In genomic region chr6:1103945-1104623, GRCh38 we compare ENCODE assay signal across 29 cellular contexts.
A peak's percentile ranks its signal among the peaks of the same experiment; 100 is the strongest.
DNase-seq lines count a peak whose midpoint lies in the region; ATAC-seq and TF ChIP-seq lines count a peak whose summit lies in the region.
"Had no signal": no experiment of that assay in that cellular context is flagged by ENCODE, and none has a peak within 500 bp of the region (broad histone marks: within the 10 kb centered on the region; RNA-seq: fewer than 3 reads in every experiment).

No MANE protein-coding gene starts in this region.

- no peak overlapping the region for H2BK15ac ChIP-seq in mesendoderm (replicated peaks; ENCODE audit: low read depth)

- no peaks in the 10 kb centered on the region for H3K36me3 ChIP-seq in HEK293 (ENCODE audit: control insufficient read depth in 2 of 2, insufficient read depth in 1 of 2, low read length in 2 of 2)
- no peaks in the 10 kb centered on the region for H3K36me3 ChIP-seq in body of pancreas (replicated peaks in 1 of 2; ENCODE audit: insufficient read depth in 1 of 2, low read depth in 2 of 2)
- no peaks in the 10 kb centered on the region for H3K36me3 ChIP-seq in mesendoderm (ENCODE audit: control insufficient read depth, insufficient read depth, low read length)
- H3K36me3 ChIP-seq: BLaER1, cardiac muscle cell, gastrocnemius medialis, left ventricle myocardium inferior, tibial nerve had no signal

- H3K9ac ChIP-seq in mesendoderm (ENCODE audit: low read length): no peak overlapping the region
- H3K9ac ChIP-seq: BLaER1 had no signal

- peak; percentile 76 for DNase-seq in AG20443 (ENCODE audit: low spot score)
- DNase-seq in body of pancreas: peak in 1 of 4 donors; percentile 20
- peak; percentile 66 for DNase-seq in mesendoderm
- DNase-seq in Kasumi-1 (lab: John Stamatoyannopoulos, UW): no peak
- DNase-seq in DMS53 (lab: John Stamatoyannopoulos, UW): no peak
- DNase-seq: activated CD4-positive, CD25-positive, alpha-beta regulatory T cell treated with anti-CD3 and anti-CD28 coated beads, Interleukin-2, amount 50 U/mL, for 72 hours; activated CD8-positive, alpha-beta T cell treated with anti-CD3 and anti-CD28 coated beads for 36 hours; activated naive CD4-positive, alpha-beta T cell treated with anti-CD3 and anti-CD28 coated beads, Interleukin-2, amount 50 U/mL, for 16 hours; amygdala; DMS79; gastrocnemius medialis; HFFc6; left ventricle myocardium inferior; naive B cell; NCI-H1048; NCI-H2029 treated with DMSO at 0.1 percent for 48 hours; NCI-H526 treated with DMSO at 0.1 percent for 48 hours; nucleus accumbens; stimulated activated CD4-positive, alpha-beta T cell treated with anti-CD3 and anti-CD28 coated beads, Interleukin-1b, Interleukin-23, amount 100 ng/mL, for 48 hours; T-helper 1 cell had no signal

- H3K27ac ChIP-seq in HEK293 (ENCODE audit: extremely low read depth, low read depth, low read length): no peak overlapping the region
- H3K27ac ChIP-seq in body of pancreas: no peak overlapping the region
- peak overlapping the region; percentile 8 for H3K27ac ChIP-seq in mesendoderm (ENCODE audit: low read depth, low read length)
- H3K27ac ChIP-seq: BLaER1, gastrocnemius medialis, hepatocyte, HL-60, left ventricle myocardium inferior, tibial nerve had no signal

- no peak overlapping the region for H2BK120ac ChIP-seq in mesendoderm (ENCODE audit: low read depth, low read length)

- CTCF ChIA-PET in HEK293 (lab: Yijun Ruan, JAX): interaction anchor here (0.7 to 1.2 kb wide), 2 partner anchors 18 to 417 kb away, joined by 5 to 6 read pairs; no protein-coding TSS in a partner anchor

- H3K4me3 ChIP-seq in HEK293 (ENCODE audit: low read depth, low read length) (no peak overlapping the region), body of pancreas (no peak overlapping the region), mesendoderm (ENCODE audit: low read length) (no peak overlapping the region)
- H3K4me3 ChIP-seq: BLaER1, cardiac muscle cell, gastrocnemius medialis, hepatocyte, left ventricle myocardium inferior, tibial nerve had no signal

- H3K27me3 ChIP-seq in body of pancreas (no peaks in the 10 kb centered on the region), mesendoderm (ENCODE audit: insufficient read depth, low read length, poor library complexity) (no peaks in the 10 kb centered on the region)
- H3K27me3 ChIP-seq: BLaER1, cardiac muscle cell, hepatocyte, tibial nerve had no signal

- H3K56ac ChIP-seq in mesendoderm (ENCODE audit: low read length): no peak overlapping the region

- no peak overlapping the region for H2BK5ac ChIP-seq in mesendoderm (ENCODE audit: low read length)

- no peak overlapping the region for H3K23ac ChIP-seq in mesendoderm (ENCODE audit: low read length)

- POLR2A ChIA-PET in HEK293 (lab: Yijun Ruan, JAX): no interaction called here

- H4K8ac ChIP-seq in mesendoderm (ENCODE audit: low read depth, low read length): no peak overlapping the region

- intact Hi-C loops in body of pancreas (cut with DNase I): no loop called here

- no peaks in the 10 kb centered on the region for H3K79me2 ChIP-seq in mesendoderm (ENCODE audit: control insufficient read depth, insufficient read depth, low read length)
- H3K79me2 ChIP-seq: hepatocyte had no signal

- H3K4ac ChIP-seq in mesendoderm (ENCODE audit: low read depth, low read length): no peak overlapping the region

- TF ChIP-seq CTCF in HEK293 (tag by site-specific recombination; IDR thresholded peaks at IDR 0.05) (no peak), body of pancreas (IDR thresholded peaks at IDR 0.05) (no peak)

- no peak for TF ChIP-seq POLR2A in body of pancreas (IDR thresholded peaks at IDR 0.05)

- H3K4me1 ChIP-seq in HEK293 (ENCODE audit: control insufficient read depth, insufficient read depth, low read length) (peaks cover 16% of the 10 kb centered on the region; the same call in 1 of the 2 replicates), body of pancreas (peaks cover 12% of the 10 kb centered on the region), mesendoderm (ENCODE audit: control insufficient read depth, low read depth, low read length) (peaks cover 7% of the 10 kb centered on the region)
- H3K4me1 ChIP-seq: gastrocnemius medialis, tibial nerve had no signal

- ATAC-seq in body of pancreas (peak; percentile 78), HG02798 (IDR thresholded peaks at IDR 0.05; ENCODE audit: poor library complexity, unreplicated experiment) (no peak), GM18870 (IDR thresholded peaks at IDR 0.05; ENCODE audit: unreplicated experiment) (no peak)
- ATAC-seq: activated CD8-positive, alpha-beta T cell treated with anti-CD3 and anti-CD28 coated beads for 36 hours; activated T-helper 17 cell treated with anti-CD3 and anti-CD28 coated beads, Interleukin-2, amount 50 U/mL, for 72 hours; gastrocnemius medialis had no signal

- peak overlapping the region; percentile 4 for H3K18ac ChIP-seq in mesendoderm (ENCODE audit: low read length)

- H3K9me3 ChIP-seq in HEK293 (ENCODE audit: control insufficient read depth, insufficient read depth, low read depth, low read length) (no peaks in the 10 kb centered on the region), body of pancreas (no peaks in the 10 kb centered on the region)
- H3K9me3 ChIP-seq: BLaER1, gastrocnemius medialis had no signal

- WGBS in body of pancreas, 2 donors: 62 to 70% methylated on average over 7 of the region's 7 CpGs
- WGBS in mesendoderm (ENCODE audit: extremely low coverage, insufficient coverage, low lambda C conversion rate): no CpG with 5 or more reads among the region's 7 CpGs

- no peak overlapping the region for H3K4me2 ChIP-seq in mesendoderm (ENCODE audit: low read length)
- H3K4me2 ChIP-seq: hepatocyte had no signal

- no peak overlapping the region for H2AK5ac ChIP-seq in mesendoderm (ENCODE audit: low read length)

- H4K5ac ChIP-seq in mesendoderm (ENCODE audit: low read length): no peak overlapping the region

- H3K79me1 ChIP-seq in mesendoderm (ENCODE audit: low read length): no peaks in the 10 kb centered on the region

TF ChIP-seq in HEK293, 187 proteins besides CTCF, POLR2A, EP300 and RAD21:
- peak; percentile 26; the same call in 1 of the 2 replicates for TF ChIP-seq TCF7L2 (IDR thresholded peaks at IDR 0.05; ENCODE audit: borderline replicate concordance, low read depth, low read length)
- TF ChIP-seq ZNF423 (tag by site-specific recombination; IDR thresholded peaks at IDR 0.05): peak; percentile 41; the same call in 1 of the 2 replicates
- TF ChIP-seq ZIC2 (tag by site-specific recombination; IDR thresholded peaks at IDR 0.05): peak; percentile 87
- TF ChIP-seq ZFP3 (tag by site-specific recombination; IDR thresholded peaks at IDR 0.05; ENCODE audit: low read depth): no peak
- peak; percentile 84 for TF ChIP-seq MEIS1 (CRISPR knock-in tag; IDR thresholded peaks at IDR 0.05; ENCODE audit: borderline replicate concordance)
TF ChIP-seq in HEK293: peak in this region for 4.

Comparison
In these comparisons a context has a peak if more than half of its experiments do, and no peak if none do; other contexts are left out.
1. DNase-seq: peak in AG20443 (single experiment) and mesendoderm (single experiment); none in Kasumi-1 (0 of 2) and DMS53 (single experiment).